ENCODE assay signal across 10 cellular contexts in genomic region chr17:1375615-1376014, GRCh38. TPM values are rescaled to one million over a fixed set of nuclear protein-coding genes. Genes with fewer than 3 reads are reported as not detected.
DNase-seq lines count a peak whose midpoint lies in the region; ATAC-seq and TF ChIP-seq lines count a peak whose summit lies in the region.
"Had no signal": no experiment of that assay in that cellular context is flagged by ENCODE, and none has a peak within 500 bp of the region (broad histone marks: within the 10 kb centered on the region; RNA-seq: fewer than 3 reads in every experiment).

No MANE protein-coding gene starts in this region.

- H3K9me3 ChIP-seq in ovary (no peaks in the 10 kb centered on the region), WERI-Rb-1 (ENCODE audit: severe bottlenecking) (no peaks in the 10 kb centered on the region)
- H3K9me3 ChIP-seq: stomach had no signal

- H3K27me3 ChIP-seq in ovary (no peaks in the 10 kb centered on the region), WERI-Rb-1 (ENCODE audit: insufficient read depth, low read depth, severe bottlenecking) (no peaks in the 10 kb centered on the region)
- H3K27me3 ChIP-seq: stomach had no signal

- H3K27me3 Mint-ChIP-seq in activated naive CD8-positive, alpha-beta T cell treated with anti-CD3 and anti-CD28 coated beads, Interleukin-2, amount 50 U/mL, for 24 hours = no peaks in the 10 kb centered on the region
- peaks cover 2% of the 10 kb centered on the region for H3K27me3 Mint-ChIP-seq in nephron progenitor cell (ENCODE audit: low read depth, poor library complexity)

- no peak for DNase-seq in left ventricle myocardium superior
- DNase-seq in Right ventricle myocardium inferior (ENCODE audit: missing footprints) = no peak
- DNase-seq in activated naive CD8-positive, alpha-beta T cell treated with anti-CD3 and anti-CD28 coated beads, Interleukin-2, amount 50 U/mL, for 24 hours = no peak
- DNase-seq in nephron progenitor cell = no peak
- no peak for DNase-seq in ovary
- no peak for DNase-seq in WERI-Rb-1
- DNase-seq: NCI-H345, stomach had no signal

- TF ChIP-seq POLR2A in ovary (IDR thresholded peaks at IDR 0.05) = no peak

- no peak overlapping the region for H3K27ac ChIP-seq in ovary
- H3K27ac ChIP-seq in WERI-Rb-1 = no peak overlapping the region

- peaks cover 93% of the 10 kb centered on the region for H3K4me1 Mint-ChIP-seq in activated naive CD8-positive, alpha-beta T cell treated with anti-CD3 and anti-CD28 coated beads, Interleukin-2, amount 50 U/mL, for 24 hours
- peaks cover 46% of the 10 kb centered on the region for H3K4me1 Mint-ChIP-seq in nephron progenitor cell

- no peaks in the 10 kb centered on the region for H3K9me3 Mint-ChIP-seq in activated naive CD8-positive, alpha-beta T cell treated with anti-CD3 and anti-CD28 coated beads, Interleukin-2, amount 50 U/mL, for 24 hours
- no peaks in the 10 kb centered on the region for H3K9me3 Mint-ChIP-seq in nephron progenitor cell

- ATAC-seq in left ventricle myocardium superior (peak; percentile 23), Right ventricle myocardium inferior (no peak), HG03432 (IDR thresholded peaks at IDR 0.05; ENCODE audit: unreplicated experiment) (no peak), HG02973 (IDR thresholded peaks at IDR 0.05; ENCODE audit: unreplicated experiment) (no peak)
- peak; percentile 69 for ATAC-seq in activated naive CD8-positive, alpha-beta T cell treated with anti-CD3 and anti-CD28 coated beads, Interleukin-2, amount 50 U/mL, for 24 hours

- peak overlapping the region; percentile 21 for H3K4me3 Mint-ChIP-seq in activated naive CD8-positive, alpha-beta T cell treated with anti-CD3 and anti-CD28 coated beads, Interleukin-2, amount 50 U/mL, for 24 hours
- H3K4me3 Mint-ChIP-seq in nephron progenitor cell = no peak overlapping the region

- no peak for TF ChIP-seq EP300 in ovary (IDR thresholded peaks at IDR 0.05)

- 6 to 12% (median 8%) methylated on average over 2 of the region's 2 CpGs for WGBS in ovary, 3 donors

- TF ChIP-seq CTCF in nephron progenitor cell (IDR thresholded peaks at IDR 0.05) (no peak), ovary (IDR thresholded peaks at IDR 0.05) (no peak), WERI-Rb-1 (IDR thresholded peaks at IDR 0.05; ENCODE audit: low read depth, low read length) (no peak)

- peak overlapping the region; percentile 74 for H3K27ac Mint-ChIP-seq in activated naive CD8-positive, alpha-beta T cell treated with anti-CD3 and anti-CD28 coated beads, Interleukin-2, amount 50 U/mL, for 24 hours
- H3K27ac Mint-ChIP-seq in nephron progenitor cell = peak overlapping the region; percentile 90

- intact Hi-C loops in left ventricle myocardium superior (cut with micrococcal nuclease) = no loop called here
- intact Hi-C loops in Right ventricle myocardium inferior (cut with DNase I) = no loop called here
- intact Hi-C loops in ovary (cut with DNase I) = loop anchor here in 1 of 4 donors (5.0 kb wide), 1 partner anchor 137 kb away; no protein-coding TSS in a partner anchor

- H3K36me3 ChIP-seq in ovary (no peaks in the 10 kb centered on the region), WERI-Rb-1 (peaks cover 84% of the 10 kb centered on the region)

- peaks cover 44% of the 10 kb centered on the region for H3K36me3 Mint-ChIP-seq in activated naive CD8-positive, alpha-beta T cell treated with anti-CD3 and anti-CD28 coated beads, Interleukin-2, amount 50 U/mL, for 24 hours (ENCODE audit: low read depth)
- peaks cover 74% of the 10 kb centered on the region for H3K36me3 Mint-ChIP-seq in nephron progenitor cell (ENCODE audit: low read depth)

- no peak overlapping the region for H3K4me3 ChIP-seq in ovary
- H3K4me3 ChIP-seq in WERI-Rb-1 (ENCODE audit: low read depth, low read length) = no peak overlapping the region
- H3K4me3 ChIP-seq: stomach had no signal

- peaks cover 30% of the 10 kb centered on the region for H3K4me1 ChIP-seq in ovary (ENCODE audit: insufficient read depth)

RNA-seq across cellular contexts. Expression of gene YWHAE, which starts 24.4 kb away (rescaled TPM):
- total RNA-seq in left ventricle myocardium superior (620 TPM), Right ventricle myocardium inferior (640 TPM), ovary (100 to 1,000 TPM; 384 to 524 (median 452) TPM)
- 100 to 1,000 TPM; 288 to 589 TPM for polyA plus RNA-seq in ovary

Comparison
In these comparisons a context has a peak if more than half of its experiments do, and no peak if none do; other contexts are left out.
1. ATAC-seq: peak in left ventricle myocardium superior (single experiment) and activated naive CD8-positive, alpha-beta T cell treated with anti-CD3 and anti-CD28 coated beads, Interleukin-2, amount 50 U/mL, for 24 hours (single experiment); none in Right ventricle myocardium inferior (single experiment), HG03432 (single experiment) and HG02973 (single experiment).